In genomic region chr10:50200008-50200407, GRCh38 we compare ENCODE assay signal across 1 cellular context. TPM values are rescaled to one million over a fixed set of nuclear protein-coding genes. Genes with fewer than 3 reads are reported as not detected.
"Had no signal": no experiment of that assay in that cellular context is flagged by ENCODE, and none has a peak within 500 bp of the region (broad histone marks: within the 10 kb centered on the region; RNA-seq: fewer than 3 reads in every experiment).

No MANE protein-coding gene starts in this region.

RNA-seq across cellular contexts. Expression of gene ASAH2, which starts 51.3 kb away (rescaled TPM):
- total RNA-seq: lower lobe of right lung had no signal
